10 cellular contexts compared by ENCODE assay signal in the genomic region with DNA sequence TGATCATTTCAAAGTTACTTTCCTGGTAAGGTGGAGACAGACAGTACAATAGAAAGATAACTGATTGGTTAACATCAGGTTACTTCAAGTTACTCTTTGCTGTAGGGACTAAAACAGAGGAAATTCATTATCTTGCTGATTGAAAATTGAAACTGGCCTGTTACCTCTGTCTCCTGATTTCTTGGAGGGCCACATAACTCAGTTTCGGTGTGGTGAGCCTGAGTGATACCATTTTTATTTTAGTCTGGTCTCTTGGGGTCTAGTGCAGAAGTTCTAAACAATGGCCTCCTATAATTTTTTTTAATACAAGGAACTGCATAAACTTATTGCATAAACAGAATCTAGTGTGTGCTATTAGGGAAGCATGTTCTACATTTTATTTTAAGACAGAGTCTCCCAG. TPM values are rescaled to one million over a fixed set of nuclear protein-coding genes. Genes with fewer than 3 reads are reported as not detected.
DNase-seq lines count a peak whose midpoint lies in the region; ATAC-seq and FAIRE-seq lines count a peak whose summit lies in the region.
"Had no signal": no experiment of that assay in that cellular context is flagged by ENCODE, and none has a peak within 500 bp of the region (broad histone marks: within the 10 kb centered on the region; RNA-seq: fewer than 3 reads in every experiment).

No MANE protein-coding gene starts in this region.

- peaks cover 9% of the 10 kb centered on the region for H3K36me3 Mint-ChIP-seq in activated CD4-positive, alpha-beta memory T cell treated with anti-CD3 and anti-CD28 coated beads for 36 hours
- H3K36me3 Mint-ChIP-seq in memory B cell: peaks cover 2% of the 10 kb centered on the region

- peaks cover 52% of the 10 kb centered on the region for H3K4me1 Mint-ChIP-seq in activated CD4-positive, alpha-beta memory T cell treated with anti-CD3 and anti-CD28 coated beads for 36 hours (ENCODE audit: low read depth)
- peaks cover 18% of the 10 kb centered on the region for H3K4me1 Mint-ChIP-seq in memory B cell

- peaks cover 30% of the 10 kb centered on the region for H3K79me2 ChIP-seq in ACC112 (ENCODE audit: control insufficient read depth, insufficient read depth, low read length, unreplicated experiment)

- no peaks in the 10 kb centered on the region for H3K9me3 Mint-ChIP-seq in activated CD4-positive, alpha-beta memory T cell treated with anti-CD3 and anti-CD28 coated beads for 36 hours
- H3K9me3 Mint-ChIP-seq in memory B cell: no peaks in the 10 kb centered on the region

- POLR2A ChIA-PET in activated CD4-positive, alpha-beta memory T cell treated with anti-CD3 and anti-CD28 coated beads for 36 hours (lab: Charles Lee): no interaction called here

- H3K27ac ChIP-seq in ACC112 (ENCODE audit: low read depth, low read length): no peak overlapping the region

- intact Hi-C loops in activated CD4-positive, alpha-beta memory T cell treated with anti-CD3 and anti-CD28 coated beads for 36 hours (cut with micrococcal nuclease): no loop called here

- no peaks in the 10 kb centered on the region for H3K36me3 ChIP-seq in ACC112 (ENCODE audit: insufficient read depth, low read length)

- H3K4me3 ChIP-seq in ACC112 (ENCODE audit: low read depth, low read length): peak overlapping the region; percentile 94; the same call in 1 of the 2 replicates

- no peaks in the 10 kb centered on the region for H3K27me3 ChIP-seq in ACC112 (ENCODE audit: insufficient read depth, low read length)

- H3K4me1 ChIP-seq in ACC112 (ENCODE audit: control insufficient read depth, insufficient read depth, low read length, unreplicated experiment): peaks cover 28% of the 10 kb centered on the region

- no peaks in the 10 kb centered on the region for H3K27me3 Mint-ChIP-seq in activated CD4-positive, alpha-beta memory T cell treated with anti-CD3 and anti-CD28 coated beads for 36 hours
- no peaks in the 10 kb centered on the region for H3K27me3 Mint-ChIP-seq in memory B cell

- H3K27ac Mint-ChIP-seq in activated CD4-positive, alpha-beta memory T cell treated with anti-CD3 and anti-CD28 coated beads for 36 hours: peak overlapping the region; percentile 98
- peak overlapping the region; percentile 98 for H3K27ac Mint-ChIP-seq in memory B cell

- FAIRE-seq in GM18507 (lab: Jason Lieb, UNC): peak; percentile 66

- no peak for DNase-seq in GM18507 (ENCODE audit: extremely low spot score, insufficient read length, low read depth)
- DNase-seq in activated CD4-positive, alpha-beta memory T cell treated with anti-CD3 and anti-CD28 coated beads for 36 hours: no peak
- no peak for DNase-seq in memory B cell (ENCODE audit: low spot score in 2 of 2)
- no peak for DNase-seq in DMS 273 (lab: John Stamatoyannopoulos, UW; ENCODE audit: unreplicated experiment)
- no peak for DNase-seq in NCI-H524 treated with DMSO at 0.1 percent for 48 hours (lab: John Stamatoyannopoulos, UW)
- no peak for DNase-seq in cerebellar cortex (ENCODE audit: low spot score)
- no peak for DNase-seq in NCI-H69 (lab: John Stamatoyannopoulos, UW)
- DNase-seq: C1 segment of cervical spinal cord, occipital lobe had no signal

- CTCF ChIA-PET in activated CD4-positive, alpha-beta memory T cell treated with anti-CD3 and anti-CD28 coated beads for 36 hours (lab: Charles Lee): interaction anchor here (0.7 to 1.4 kb wide), 9 partner anchors 28 to 566 kb away, joined by 3 to 8 read pairs (median 4); no protein-coding TSS in a partner anchor

- H3K4me3 Mint-ChIP-seq in activated CD4-positive, alpha-beta memory T cell treated with anti-CD3 and anti-CD28 coated beads for 36 hours: peak overlapping the region; percentile 99
- peak overlapping the region; percentile 93 for H3K4me3 Mint-ChIP-seq in memory B cell

- H2AFZ ChIP-seq in ACC112 (ENCODE audit: low read length, unreplicated experiment): no peak overlapping the region

- ATAC-seq in memory B cell (ENCODE audit: low read depth): no peak

RNA-seq across cellular contexts. Expression of a gene that starts 1.2 kb away (rescaled TPM):
- 10 to 100 TPM; 66.0 to 71.3 TPM for total RNA-seq in activated CD4-positive, alpha-beta memory T cell treated with anti-CD3 and anti-CD28 coated beads for 36 hours
